In the genomic region with DNA sequence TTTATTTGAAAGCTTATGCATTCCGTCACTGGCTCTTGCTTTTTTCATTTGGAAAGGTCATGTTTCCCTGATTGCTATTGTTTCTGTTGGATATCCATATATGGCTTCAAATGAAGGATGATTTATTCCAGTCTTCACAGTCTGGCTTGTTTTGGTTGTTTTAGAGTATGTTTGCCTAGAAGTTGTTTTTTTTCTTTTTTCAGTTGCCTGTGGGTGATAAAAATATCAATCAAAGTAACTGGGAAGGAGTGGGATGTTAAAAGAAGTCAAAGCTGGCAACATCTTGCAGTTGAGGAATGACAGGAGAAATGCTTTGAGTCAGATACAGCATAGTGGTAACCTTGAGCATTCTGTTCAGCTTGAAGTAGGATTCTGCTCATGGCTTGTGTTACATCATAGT, we compare ENCODE assay signal across 29 cellular contexts.
"Had no signal": no experiment of that assay in that cellular context is flagged by ENCODE, and none has a peak within 500 bp of the region (broad histone marks: within the 10 kb centered on the region; RNA-seq: fewer than 3 reads in every experiment).

No MANE protein-coding gene starts in this region.

- H3K4me1 ChIP-seq: parathyroid adenoma, prostate gland, right atrium auricular region, right lobe of liver, sigmoid colon, stomach, thyroid gland, tibial nerve, upper lobe of left lung, vagina had no signal

- H3K4me3 Mint-ChIP-seq: natural killer cell; nephron; neural progenitor cell; stimulated activated effector memory CD8-positive, alpha-beta T cell treated with anti-CD3 and anti-CD28 coated beads, Interleukin-12 subunit alpha, Interleukin-12 subunit beta, amount 100 ng/mL, for 72 hours; stimulated activated naive B cell treated with anti-CD40 and anti-IgM and Interleukin-4, amounts not matched to agents 10 μg/mL and 1 μg/mL and 100 μg/mL, for 72 hours; stimulated activated naive CD8-positive, alpha-beta T cell treated with anti-CD3 and anti-CD28 coated beads, Interleukin-15, Interleukin-2, amounts not matched to agents 100 ng/mL and 50 ng/mL, for 24 hours had no signal

- FAIRE-seq: small intestine, urothelium cell line had no signal

- H3K79me2 ChIP-seq: parathyroid adenoma had no signal

- H3K4me1 Mint-ChIP-seq: natural killer cell; nephron; stimulated activated effector memory CD8-positive, alpha-beta T cell treated with anti-CD3 and anti-CD28 coated beads, Interleukin-12 subunit alpha, Interleukin-12 subunit beta, amount 100 ng/mL, for 72 hours; stimulated activated naive B cell treated with anti-CD40 and anti-IgM and Interleukin-4, amounts not matched to agents 10 μg/mL and 1 μg/mL and 100 μg/mL, for 72 hours had no signal

- H3K9ac ChIP-seq: neural progenitor cell, parathyroid adenoma had no signal

- H3K36me3 Mint-ChIP-seq: neural progenitor cell; stimulated activated effector memory CD8-positive, alpha-beta T cell treated with anti-CD3 and anti-CD28 coated beads, Interleukin-12 subunit alpha, Interleukin-12 subunit beta, amount 100 ng/mL, for 72 hours; stimulated activated naive B cell treated with anti-CD40 and anti-IgM and Interleukin-4, amounts not matched to agents 10 μg/mL and 1 μg/mL and 100 μg/mL, for 72 hours had no signal

- H3K9me3 ChIP-seq: ovary, prostate gland, right atrium auricular region, right lobe of liver, sigmoid colon, thoracic aorta, thyroid gland, tibial nerve, upper lobe of left lung, vagina had no signal

- ATAC-seq: natural killer cell; right lobe of liver; stimulated activated effector memory CD8-positive, alpha-beta T cell treated with anti-CD3 and anti-CD28 coated beads, Interleukin-12 subunit alpha, Interleukin-12 subunit beta, amount 100 ng/mL, for 72 hours; stimulated activated naive B cell treated with anti-CD40 and anti-IgM and Interleukin-4, amounts not matched to agents 10 μg/mL and 1 μg/mL and 100 μg/mL, for 72 hours had no signal

- H3K27ac ChIP-seq: neural progenitor cell, ovary, parathyroid adenoma, prostate gland, right atrium auricular region, right lobe of liver, sigmoid colon, stomach, thoracic aorta, thyroid gland, tibial nerve, upper lobe of left lung, vagina had no signal

- DNase-seq: natural killer cell; occipital lobe; ovary; posterior cingulate gyrus; retina; right lobe of liver; sigmoid colon; small intestine; stimulated activated CD4-positive, alpha-beta T cell treated with anti-CD3 and anti-CD28 coated beads, Interleukin-15, amount 100 ng/mL, for 24 hours; stimulated activated CD4-positive, alpha-beta T cell treated with anti-CD3 and anti-CD28 coated beads, Interleukin-2, amount 100 ng/mL, for 24 hours; stimulated activated CD4-positive, alpha-beta T cell treated with anti-CD3 and anti-CD28 coated beads, Interleukin-2, amount 100 ng/mL, for 48 hours; stimulated activated CD4-positive, alpha-beta T cell treated with anti-CD3 and anti-CD28 coated beads, Interleukin-4, amount 100 ng/mL, for 24 hours; stimulated activated naive B cell treated with anti-CD40 and anti-IgM and Interleukin-4, amounts not matched to agents 10 μg/mL and 1 μg/mL and 100 μg/mL, for 72 hours; stimulated activated naive CD4-positive, alpha-beta T cell treated with Interleukin-2 at 50 U/mL for 16 hours; stomach; thyroid gland; trophoblast cell; upper lobe of left lung had no signal

- H3K27me3 Mint-ChIP-seq: stimulated activated naive B cell treated with anti-CD40 and anti-IgM and Interleukin-4, amounts not matched to agents 10 μg/mL and 1 μg/mL and 100 μg/mL, for 72 hours; stimulated activated naive CD8-positive, alpha-beta T cell treated with anti-CD3 and anti-CD28 coated beads, Interleukin-15, Interleukin-2, amounts not matched to agents 100 ng/mL and 50 ng/mL, for 24 hours had no signal

- H3K4me2 ChIP-seq: neural progenitor cell had no signal

- H2AFZ ChIP-seq: neural progenitor cell, parathyroid adenoma had no signal

- H3K4me3 ChIP-seq: neural progenitor cell, ovary, prostate gland, right atrium auricular region, right lobe of liver, sigmoid colon, stomach, thoracic aorta, thyroid gland, tibial nerve, upper lobe of left lung, vagina had no signal

- H3K27ac Mint-ChIP-seq: natural killer cell; neural progenitor cell; stimulated activated effector memory CD8-positive, alpha-beta T cell treated with anti-CD3 and anti-CD28 coated beads, Interleukin-12 subunit alpha, Interleukin-12 subunit beta, amount 100 ng/mL, for 72 hours; stimulated activated naive B cell treated with anti-CD40 and anti-IgM and Interleukin-4, amounts not matched to agents 10 μg/mL and 1 μg/mL and 100 μg/mL, for 72 hours; stimulated activated naive CD8-positive, alpha-beta T cell treated with anti-CD3 and anti-CD28 coated beads, Interleukin-15, Interleukin-2, amounts not matched to agents 100 ng/mL and 50 ng/mL, for 24 hours had no signal

- H3K27me3 ChIP-seq: neural progenitor cell, ovary, right atrium auricular region, right lobe of liver, sigmoid colon, stomach, thyroid gland, tibial nerve, upper lobe of left lung, vagina had no signal
